Comparison of ENCODE assay signal across 1 cellular context in genomic region chr3:18556503-18556902, GRCh38.
TF ChIP-seq lines count a peak whose summit lies in the region.

No MANE protein-coding gene starts in this region.

TF ChIP-seq in GM12878, 131 proteins besides CTCF, POLR2A, EP300 and RAD21 (continued from another document):
- TF ChIP-seq ASH2L (IDR thresholded peaks at IDR 0.05; ENCODE audit: borderline replicate concordance, low read depth): no peak
- TF ChIP-seq DPF2 (IDR thresholded peaks at IDR 0.05): peak; percentile 27; the same call in 1 of the 2 replicates
- TF ChIP-seq SUPT20H (IDR thresholded peaks at IDR 0.05; ENCODE audit: borderline replicate concordance, control insufficient read depth, low read depth, low read length): no peak
- TF ChIP-seq FOXM1 (IDR thresholded peaks at IDR 0.05; ENCODE audit: low read depth, low read length): no peak
- peak; percentile 85; the same call in 1 of the 2 replicates for TF ChIP-seq PAX5 (IDR thresholded peaks at IDR 0.05; ENCODE audit: borderline replicate concordance, low read depth, low read length)
- TF ChIP-seq BCL11A (IDR thresholded peaks at IDR 0.05; ENCODE audit: low read depth, low read length): peak; percentile 75
- TF ChIP-seq ZZZ3 (IDR thresholded peaks at IDR 0.05; ENCODE audit: control insufficient read depth, insufficient read length, low read depth): no peak
- TF ChIP-seq E2F8 (IDR thresholded peaks at IDR 0.05; ENCODE audit: low read depth, partially characterized antibody): no peak
TF ChIP-seq in GM12878: peak in this region for 13.
